ENCODE assay signal across 1 cellular context in genomic region chr16:21684199-21684598, GRCh38.
TF ChIP-seq lines count a peak whose summit lies in the region.

No MANE protein-coding gene starts in this region.

TF ChIP-seq in HCT116, 20 proteins besides CTCF, POLR2A, EP300 and RAD21 (continued from another document):
- TF ChIP-seq YY1 (IDR thresholded peaks at IDR 0.05; ENCODE audit: extremely low read depth, insufficient replicate concordance, low read depth, low read length) = no peak
- TF ChIP-seq MAX (IDR thresholded peaks at IDR 0.05) = no peak
- no peak for TF ChIP-seq EZH2 (IDR thresholded peaks at IDR 0.05)
- TF ChIP-seq REST (IDR thresholded peaks at IDR 0.05; ENCODE audit: low read depth) = no peak
